9 cellular contexts compared by ENCODE assay signal in genomic region chr1:9128161-9128519, GRCh38. TPM values are rescaled to one million over a fixed set of nuclear protein-coding genes. Genes with fewer than 3 reads are reported as not detected.
DNase-seq lines count a peak whose midpoint lies in the region; ATAC-seq, FAIRE-seq and TF ChIP-seq lines count a peak whose summit lies in the region.
"Had no signal": no experiment of that assay in that cellular context is flagged by ENCODE, and none has a peak within 500 bp of the region (broad histone marks: within the 10 kb centered on the region; RNA-seq: fewer than 3 reads in every experiment).

No MANE protein-coding gene starts in this region.

- no peak for TF ChIP-seq RAD21 in GM12878 (IDR thresholded peaks at IDR 0.05; ENCODE audit: insufficient read depth, low read depth, low read length)

- ATAC-seq in HG02943 (IDR thresholded peaks at IDR 0.05; ENCODE audit: low read depth, unreplicated experiment) (peak; percentile 1), GM12878 (peak; percentile 2; the same call in 2 of the 3 replicates), right lobe of liver (peak; percentile 33 to 50 (median 47)), GM19328 (IDR thresholded peaks at IDR 0.05; ENCODE audit: unreplicated experiment) (no peak), HG03521 (IDR thresholded peaks at IDR 0.05; ENCODE audit: unreplicated experiment) (no peak)

- no peaks in the 10 kb centered on the region; the same call in 2 of the 3 replicates for H3K9me3 ChIP-seq in GM12878 (replicated peaks; ENCODE audit: control insufficient read depth, insufficient read depth, low read length)
- no peaks in the 10 kb centered on the region for H3K9me3 ChIP-seq in right lobe of liver

- no peak for DNase-seq in AG10803 (ENCODE audit: low read depth)
- DNase-seq in GM12878 (ENCODE audit: low read depth, low spot score) = no peak
- DNase-seq in right lobe of liver = peak; percentile 52 to 74 (median 74)
- no peak for DNase-seq in central memory CD4-positive, alpha-beta T cell

- in situ Hi-C loops in GM12878 (cut with MboI) = no loop called here

- WGBS in GM12878 (ENCODE audit: insufficient coverage, insufficient replicate concordance, low lambda C conversion rate, missing lambda C conversion rate) = 43% methylated on average over 16 of the region's 16 CpGs
- 16% methylated on average over 3 of the region's 16 CpGs for WGBS in right lobe of liver (ENCODE audit: insufficient coverage, low coverage, low lambda C conversion rate, missing lambda C conversion rate)
- 47% methylated on average over 16 of the region's 16 CpGs for WGBS in urinary bladder

- H3K27me3 ChIP-seq in GM12878 (replicated peaks in 1 of 2; ENCODE audit: control insufficient read depth in 2 of 2, insufficient read depth in 2 of 2, low read length in 1 of 2) (no peaks in the 10 kb centered on the region), right lobe of liver (no peaks in the 10 kb centered on the region)

- no peak for FAIRE-seq in GM12878 (lab: Jason Lieb, UNC)
- FAIRE-seq: islet of Langerhans had no signal

- no peak for TF ChIP-seq EP300 in GM12878 (IDR thresholded peaks at IDR 0.05; ENCODE audit: borderline replicate concordance in 1 of 2, control insufficient read depth in 1 of 2, low read depth in 2 of 2, low read length in 2 of 2)

- no peak for TF ChIP-seq POLR2A in GM12878 (IDR thresholded peaks at IDR 0.05; ENCODE audit: low read depth, low read length)
- no peak for TF ChIP-seq POLR2A in right lobe of liver (IDR thresholded peaks at IDR 0.05)

- RAD21 ChIA-PET in GM12878 (lab: Charles Lee; ENCODE audit: unreplicated experiment) = interaction anchor here (0.6 kb wide), 1 partner anchor 13 kb away, joined by 3 read pairs; no protein-coding TSS in a partner anchor

- H3K4me3 ChIP-seq in AG10803 (ENCODE audit: low read length) (peak overlapping the region; percentile 62), GM12878 (peak overlapping the region; percentile 85), right lobe of liver (peak overlapping the region; percentile 69 to 82 (median 71)), urinary bladder (ENCODE audit: low read depth, low read length) (peak overlapping the region; percentile 43)

- intact Hi-C loops in GM12878 (cut with micrococcal nuclease; ENCODE audit: unreplicated experiment) = loop anchor here (5.0 kb wide), 2 partner anchors 34 to 54 kb away; no protein-coding TSS in a partner anchor
- intact Hi-C loops in right lobe of liver (cut with DNase I) = no loop called here

- SMC1A ChIA-PET in GM12878 (lab: Charles Lee; ENCODE audit: uncharacterized antibody, unreplicated experiment) = no interaction called here

- peak overlapping the region; percentile 98 for H3K4me2 ChIP-seq in GM12878 (ENCODE audit: control insufficient read depth, insufficient read depth)

- H3K79me2 ChIP-seq in GM12878 (ENCODE audit: control insufficient read depth, insufficient read depth, low read length) = peaks cover 3% of the 10 kb centered on the region

- H3K4me1 ChIP-seq in GM12878 (ENCODE audit: control insufficient read depth, insufficient read depth, low read length) = peaks cover 28% of the 10 kb centered on the region
- H3K4me1 ChIP-seq in right lobe of liver = peaks cover 0 to 7% (median 0%) of the 10 kb centered on the region in 4 donors
- no peaks in the 10 kb centered on the region for H3K4me1 ChIP-seq in urinary bladder (ENCODE audit: insufficient read depth)

- CTCF ChIA-PET in GM12878 (lab: Yijun Ruan, JAX) = interaction anchor here (1.6 to 3.0 kb wide), 2 partner anchors 17 to 68 kb away, joined by 4 to 18 read pairs; no protein-coding TSS in a partner anchor

- no TSS peak for BruUV-seq in GM12878 (replicated peaks; lab: Mats Ljungman, UMichigan)

- no peak overlapping the region for H3K27ac ChIP-seq in GM12878 (ENCODE audit: control insufficient read depth, insufficient read depth)
- peak overlapping the region; percentile 62 to 74 (median 73) for H3K27ac ChIP-seq in right lobe of liver
- peak overlapping the region; percentile 27 for H3K27ac ChIP-seq in urinary bladder (ENCODE audit: low read depth)

- H4K20me1 ChIP-seq in GM12878 (ENCODE audit: control insufficient read depth, insufficient read depth) = no peaks in the 10 kb centered on the region

- H2AFZ ChIP-seq in GM12878 (ENCODE audit: control insufficient read depth, low read depth, low read length) = peak overlapping the region; percentile 70

- POLR2A ChIA-PET in GM12878 (lab: Charles Lee) = interaction anchor here (0.6 kb wide), 5 partner anchors 14 to 458 kb away, joined by 3 to 14 read pairs (median 3); no protein-coding TSS in a partner anchor

- no peak for TF ChIP-seq CTCF in AG10803 (conservative IDR thresholded peaks at IDR 0.05; ENCODE audit: low read length)
- TF ChIP-seq CTCF in GM12878 (IDR thresholded peaks at IDR 0.05 in 2 of 3, conservative IDR thresholded peaks at IDR 0.05 in 1 of 3; ENCODE audit: control insufficient read depth in 2 of 3, extremely low read depth in 1 of 3, insufficient read depth in 1 of 3, low read depth in 3 of 3, low read length in 3 of 3) = no peak
- no peak for TF ChIP-seq CTCF in right lobe of liver (IDR thresholded peaks at IDR 0.05)

- H3K36me3 ChIP-seq in GM12878 (ENCODE audit: control insufficient read depth in 2 of 2, insufficient read depth in 2 of 2, low read length in 1 of 2) = no peaks in the 10 kb centered on the region
- no peaks in the 10 kb centered on the region for H3K36me3 ChIP-seq in right lobe of liver
- no peaks in the 10 kb centered on the region for H3K36me3 ChIP-seq in urinary bladder (ENCODE audit: insufficient read depth)

- H3K9ac ChIP-seq in GM12878 (ENCODE audit: control insufficient read depth, insufficient read depth, low read length) = peak overlapping the region; percentile 45

TF ChIP-seq in GM12878, 131 proteins besides CTCF, POLR2A, EP300 and RAD21 (continues in another document):
- 0 out of 2 replicates have a peak, but pooled peaks have one; percentile 8 for TF ChIP-seq MLLT1 (IDR thresholded peaks at IDR 0.05)
- no peak for TF ChIP-seq USF1 (IDR thresholded peaks at IDR 0.05; ENCODE audit: borderline replicate concordance, extremely low read length, insufficient read depth, low read depth, low read length)

RNA-seq across cellular contexts. Expression of gene GPR157, which starts 0.8 kb away (rescaled TPM):
- 22.6 and 27.6 TPM in 2 replicates for total RNA-seq in GM12878 (2013; cell fraction: nucleolus; rRNA removed)
- 4.7 and 15.9 TPM in 2 replicates for total RNA-seq in GM12878 (2014; rRNA removed)
- 2.8 and 5.0 TPM in 2 replicates for total RNA-seq in GM12878 (2014; rRNA removed; fragmentation: Illumina TruSeq; extraction: Trizol)
- total RNA-seq in GM12878 (2021) = 10.1 and 12.2 TPM in 2 replicates
- polyA plus RNA-seq in GM12878 (2011; ENCODE audit: low read depth) = 1.5 TPM
- polyA plus RNA-seq in GM12878 (2011; rRNA removed) = 1.3 and 3.7 TPM in 2 replicates
- 1.8 and 2.0 TPM in 2 replicates for polyA plus RNA-seq in GM12878 (2011; cell fraction: cytosol; rRNA removed)
- 1.9 and 2.3 TPM in 2 replicates for polyA plus RNA-seq in GM12878 (2011; cell fraction: nucleus; rRNA removed)
- 11.4 and 13.6 TPM in 2 replicates for polyA plus RNA-seq in GM12878 (2012)
- 2.5 and 2.8 TPM in 2 replicates for polyA plus RNA-seq in GM12878 (2014; fragmentation: Illumina TruSeq; extraction: Trizol)
- polyA plus RNA-seq in GM12878 (2014; fragmentation: Nextera tagmentation; extraction: Ambion mirVana) = 1 to 10 TPM in 1 of 2 experiments, under 1 TPM in 1; 0.66 to 1.1 TPM
- polyA plus RNA-seq in GM12878 (2014; rRNA removed) = 2.6 and 3.2 TPM in 2 replicates
- 1 to 10 TPM in 1 of 2 experiments, under 1 TPM in 1; 0.86 to 2.9 TPM for polyA plus RNA-seq in GM12878 (2016; fragmentation: Nextera tagmentation; extraction: Ambion mirVana)
- polyA minus RNA-seq in GM12878 (2011; rRNA and poly(A)+ RNA removed) = 2.6 and 8.1 TPM in 2 replicates
- polyA minus RNA-seq in GM12878 (2011; cell fraction: cytosol; rRNA and poly(A)+ RNA removed) = 1.2 and 1.8 TPM in 2 replicates
- polyA minus RNA-seq in GM12878 (2011; cell fraction: nucleus; rRNA and poly(A)+ RNA removed) = 0.85 and 3.2 TPM in 2 replicates
- 10 to 100 TPM in 1 of 6 experiments, 1 to 10 TPM in 5; 5.6 to 12.5 (median 7.0) TPM for total RNA-seq in right lobe of liver
- 53.5 TPM for total RNA-seq in urinary bladder
- polyA plus RNA-seq in urinary bladder = 2.7 TPM

RNA-seq across cellular contexts. Expression of gene SLC2A5, which starts 58.7 kb away (rescaled TPM):
- total RNA-seq in GM12878 (2013; cell fraction: nucleolus; rRNA removed) = 209 and 221 TPM in 2 replicates
- total RNA-seq in GM12878 (2014; rRNA removed) = 20.1 and 24.2 TPM in 2 replicates
- total RNA-seq in GM12878 (2014; rRNA removed; fragmentation: Illumina TruSeq; extraction: Trizol) = 10.6 and 12.3 TPM in 2 replicates
- total RNA-seq in GM12878 (2021) = 30.9 and 32.3 TPM in 2 replicates
- polyA plus RNA-seq in GM12878 (2011; ENCODE audit: low read depth) = 47.3 TPM
- polyA plus RNA-seq in GM12878 (2011; rRNA removed) = 60.0 and 76.6 TPM in 2 replicates
- 47.9 and 67.2 TPM in 2 replicates for polyA plus RNA-seq in GM12878 (2011; cell fraction: cytosol; rRNA removed)
- 282 and 381 TPM in 2 replicates for polyA plus RNA-seq in GM12878 (2011; cell fraction: nucleus; rRNA removed)
- 32.5 and 62.6 TPM in 2 replicates for polyA plus RNA-seq in GM12878 (2012)
- polyA plus RNA-seq in GM12878 (2014; fragmentation: Illumina TruSeq; extraction: Trizol) = 28.7 and 37.7 TPM in 2 replicates
- 1 to 10 TPM; 4.5 to 5.2 TPM for polyA plus RNA-seq in GM12878 (2014; fragmentation: Nextera tagmentation; extraction: Ambion mirVana)
- polyA plus RNA-seq in GM12878 (2014; rRNA removed) = 24.7 and 27.4 TPM in 2 replicates
- polyA plus RNA-seq in GM12878 (2016; fragmentation: Nextera tagmentation; extraction: Ambion mirVana) = 10 to 100 TPM; 19.9 to 23.5 TPM
- 81.5 and 87.0 TPM in 2 replicates for polyA minus RNA-seq in GM12878 (2011; rRNA and poly(A)+ RNA removed)
- polyA minus RNA-seq in GM12878 (2011; cell fraction: cytosol; rRNA and poly(A)+ RNA removed) = 26.9 and 29.1 TPM in 2 replicates
- 43.3 and 45.3 TPM in 2 replicates for polyA minus RNA-seq in GM12878 (2011; cell fraction: nucleus; rRNA and poly(A)+ RNA removed)
- 1 to 10 TPM in 1 of 6 experiments, under 1 TPM in 5; 0.19 to 3.5 (median 0.30) TPM for total RNA-seq in right lobe of liver
- total RNA-seq in urinary bladder = 1.3 TPM
- 1.8 TPM for polyA plus RNA-seq in urinary bladder

Comparison
In these comparisons a context has a peak if more than half of its experiments do, and no peak if none do; other contexts are left out.
1. DNase-seq: peak in right lobe of liver (3 of 3); none in AG10803 (single experiment), GM12878 (single experiment) and central memory CD4-positive, alpha-beta T cell (single experiment).
2. ATAC-seq: peak in HG02943 (single experiment), GM12878 (single experiment) and right lobe of liver (4 of 4); none in GM19328 (single experiment) and HG03521 (single experiment).
3. Peak in every context shown above with its lines, with median percentiles within 50 percentile points of each other: H3K4me3 ChIP-seq.